In the genomic region with DNA sequence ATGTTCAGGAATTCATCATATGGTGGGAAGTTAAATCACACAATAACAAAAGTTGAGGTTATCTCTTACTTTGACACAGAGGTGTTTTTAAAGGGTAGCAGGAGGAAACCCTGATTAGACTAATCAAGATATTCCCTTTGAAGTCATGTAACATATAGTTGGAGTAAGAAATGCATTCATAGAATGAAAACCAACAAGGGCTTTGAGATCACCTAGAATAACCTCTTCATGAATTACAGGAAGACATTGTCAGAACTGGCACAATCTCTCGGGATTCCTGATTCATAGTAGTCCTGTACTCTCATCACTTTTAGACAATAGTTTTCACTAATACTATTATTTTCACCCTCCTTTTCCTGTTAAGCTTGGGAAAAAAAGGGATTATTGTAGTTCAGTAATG, we compare ENCODE assay signal across 1 cellular context.
TF ChIP-seq lines count a peak whose summit lies in the region.

No MANE protein-coding gene starts in this region.

TF ChIP-seq in H1, 55 proteins besides CTCF, POLR2A, EP300 and RAD21:
- TF ChIP-seq, protein P1, sequence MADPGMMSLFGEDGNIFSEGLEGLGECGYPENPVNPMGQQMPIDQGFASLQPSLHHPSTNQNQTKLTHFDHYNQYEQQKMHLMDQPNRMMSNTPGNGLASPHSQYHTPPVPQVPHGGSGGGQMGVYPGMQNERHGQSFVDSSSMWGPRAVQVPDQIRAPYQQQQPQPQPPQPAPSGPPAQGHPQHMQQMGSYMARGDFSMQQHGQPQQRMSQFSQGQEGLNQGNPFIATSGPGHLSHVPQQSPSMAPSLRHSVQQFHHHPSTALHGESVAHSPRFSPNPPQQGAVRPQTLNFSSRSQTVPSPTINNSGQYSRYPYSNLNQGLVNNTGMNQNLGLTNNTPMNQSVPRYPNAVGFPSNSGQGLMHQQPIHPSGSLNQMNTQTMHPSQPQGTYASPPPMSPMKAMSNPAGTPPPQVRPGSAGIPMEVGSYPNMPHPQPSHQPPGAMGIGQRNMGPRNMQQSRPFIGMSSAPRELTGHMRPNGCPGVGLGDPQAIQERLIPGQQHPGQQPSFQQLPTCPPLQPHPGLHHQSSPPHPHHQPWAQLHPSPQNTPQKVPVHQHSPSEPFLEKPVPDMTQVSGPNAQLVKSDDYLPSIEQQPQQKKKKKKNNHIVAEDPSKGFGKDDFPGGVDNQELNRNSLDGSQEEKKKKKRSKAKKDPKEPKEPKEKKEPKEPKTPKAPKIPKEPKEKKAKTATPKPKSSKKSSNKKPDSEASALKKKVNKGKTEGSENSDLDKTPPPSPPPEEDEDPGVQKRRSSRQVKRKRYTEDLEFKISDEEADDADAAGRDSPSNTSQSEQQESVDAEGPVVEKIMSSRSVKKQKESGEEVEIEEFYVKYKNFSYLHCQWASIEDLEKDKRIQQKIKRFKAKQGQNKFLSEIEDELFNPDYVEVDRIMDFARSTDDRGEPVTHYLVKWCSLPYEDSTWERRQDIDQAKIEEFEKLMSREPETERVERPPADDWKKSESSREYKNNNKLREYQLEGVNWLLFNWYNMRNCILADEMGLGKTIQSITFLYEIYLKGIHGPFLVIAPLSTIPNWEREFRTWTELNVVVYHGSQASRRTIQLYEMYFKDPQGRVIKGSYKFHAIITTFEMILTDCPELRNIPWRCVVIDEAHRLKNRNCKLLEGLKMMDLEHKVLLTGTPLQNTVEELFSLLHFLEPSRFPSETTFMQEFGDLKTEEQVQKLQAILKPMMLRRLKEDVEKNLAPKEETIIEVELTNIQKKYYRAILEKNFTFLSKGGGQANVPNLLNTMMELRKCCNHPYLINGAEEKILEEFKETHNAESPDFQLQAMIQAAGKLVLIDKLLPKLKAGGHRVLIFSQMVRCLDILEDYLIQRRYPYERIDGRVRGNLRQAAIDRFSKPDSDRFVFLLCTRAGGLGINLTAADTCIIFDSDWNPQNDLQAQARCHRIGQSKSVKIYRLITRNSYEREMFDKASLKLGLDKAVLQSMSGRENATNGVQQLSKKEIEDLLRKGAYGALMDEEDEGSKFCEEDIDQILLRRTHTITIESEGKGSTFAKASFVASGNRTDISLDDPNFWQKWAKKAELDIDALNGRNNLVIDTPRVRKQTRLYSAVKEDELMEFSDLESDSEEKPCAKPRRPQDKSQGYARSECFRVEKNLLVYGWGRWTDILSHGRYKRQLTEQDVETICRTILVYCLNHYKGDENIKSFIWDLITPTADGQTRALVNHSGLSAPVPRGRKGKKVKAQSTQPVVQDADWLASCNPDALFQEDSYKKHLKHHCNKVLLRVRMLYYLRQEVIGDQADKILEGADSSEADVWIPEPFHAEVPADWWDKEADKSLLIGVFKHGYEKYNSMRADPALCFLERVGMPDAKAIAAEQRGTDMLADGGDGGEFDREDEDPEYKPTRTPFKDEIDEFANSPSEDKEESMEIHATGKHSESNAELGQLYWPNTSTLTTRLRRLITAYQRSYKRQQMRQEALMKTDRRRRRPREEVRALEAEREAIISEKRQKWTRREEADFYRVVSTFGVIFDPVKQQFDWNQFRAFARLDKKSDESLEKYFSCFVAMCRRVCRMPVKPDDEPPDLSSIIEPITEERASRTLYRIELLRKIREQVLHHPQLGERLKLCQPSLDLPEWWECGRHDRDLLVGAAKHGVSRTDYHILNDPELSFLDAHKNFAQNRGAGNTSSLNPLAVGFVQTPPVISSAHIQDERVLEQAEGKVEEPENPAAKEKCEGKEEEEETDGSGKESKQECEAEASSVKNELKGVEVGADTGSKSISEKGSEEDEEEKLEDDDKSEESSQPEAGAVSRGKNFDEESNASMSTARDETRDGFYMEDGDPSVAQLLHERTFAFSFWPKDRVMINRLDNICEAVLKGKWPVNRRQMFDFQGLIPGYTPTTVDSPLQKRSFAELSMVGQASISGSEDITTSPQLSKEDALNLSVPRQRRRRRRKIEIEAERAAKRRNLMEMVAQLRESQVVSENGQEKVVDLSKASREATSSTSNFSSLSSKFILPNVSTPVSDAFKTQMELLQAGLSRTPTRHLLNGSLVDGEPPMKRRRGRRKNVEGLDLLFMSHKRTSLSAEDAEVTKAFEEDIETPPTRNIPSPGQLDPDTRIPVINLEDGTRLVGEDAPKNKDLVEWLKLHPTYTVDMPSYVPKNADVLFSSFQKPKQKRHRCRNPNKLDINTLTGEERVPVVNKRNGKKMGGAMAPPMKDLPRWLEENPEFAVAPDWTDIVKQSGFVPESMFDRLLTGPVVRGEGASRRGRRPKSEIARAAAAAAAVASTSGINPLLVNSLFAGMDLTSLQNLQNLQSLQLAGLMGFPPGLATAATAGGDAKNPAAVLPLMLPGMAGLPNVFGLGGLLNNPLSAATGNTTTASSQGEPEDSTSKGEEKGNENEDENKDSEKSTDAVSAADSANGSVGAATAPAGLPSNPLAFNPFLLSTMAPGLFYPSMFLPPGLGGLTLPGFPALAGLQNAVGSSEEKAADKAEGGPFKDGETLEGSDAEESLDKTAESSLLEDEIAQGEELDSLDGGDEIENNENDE (IDR thresholded peaks at IDR 0.05; ENCODE audit: insufficient replicate concordance, low read length): no peak
- TF ChIP-seq CBX5 (IDR thresholded peaks at IDR 0.05; ENCODE audit: low read depth, low read length) (no peak), SIN3A (conservative IDR thresholded peaks at IDR 0.05 in 1 of 2, IDR thresholded peaks at IDR 0.05 in 1 of 2; ENCODE audit: low read depth in 1 of 2, low read length in 2 of 2) (no peak), TEAD4 (IDR thresholded peaks at IDR 0.05; ENCODE audit: low read depth, low read length) (no peak), CBX8 (IDR thresholded peaks at IDR 0.05; ENCODE audit: borderline replicate concordance, low read depth, low read length) (no peak), HDAC2 (IDR thresholded peaks at IDR 0.05; ENCODE audit: borderline replicate concordance in 1 of 2, low read depth in 2 of 2, low read length in 2 of 2) (no peak), CTBP2 (IDR thresholded peaks at IDR 0.05; ENCODE audit: borderline replicate concordance, insufficient read depth, insufficient read length, low read length) (no peak)
- TF ChIP-seq, protein P2, sequence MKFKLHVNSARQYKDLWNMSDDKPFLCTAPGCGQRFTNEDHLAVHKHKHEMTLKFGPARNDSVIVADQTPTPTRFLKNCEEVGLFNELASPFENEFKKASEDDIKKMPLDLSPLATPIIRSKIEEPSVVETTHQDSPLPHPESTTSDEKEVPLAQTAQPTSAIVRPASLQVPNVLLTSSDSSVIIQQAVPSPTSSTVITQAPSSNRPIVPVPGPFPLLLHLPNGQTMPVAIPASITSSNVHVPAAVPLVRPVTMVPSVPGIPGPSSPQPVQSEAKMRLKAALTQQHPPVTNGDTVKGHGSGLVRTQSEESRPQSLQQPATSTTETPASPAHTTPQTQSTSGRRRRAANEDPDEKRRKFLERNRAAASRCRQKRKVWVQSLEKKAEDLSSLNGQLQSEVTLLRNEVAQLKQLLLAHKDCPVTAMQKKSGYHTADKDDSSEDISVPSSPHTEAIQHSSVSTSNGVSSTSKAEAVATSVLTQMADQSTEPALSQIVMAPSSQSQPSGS (IDR thresholded peaks at IDR 0.05; ENCODE audit: low read length): no peak
TF ChIP-seq in H1: peak in this region for 0.
